8 cellular contexts compared by ENCODE assay signal in the genomic region with DNA sequence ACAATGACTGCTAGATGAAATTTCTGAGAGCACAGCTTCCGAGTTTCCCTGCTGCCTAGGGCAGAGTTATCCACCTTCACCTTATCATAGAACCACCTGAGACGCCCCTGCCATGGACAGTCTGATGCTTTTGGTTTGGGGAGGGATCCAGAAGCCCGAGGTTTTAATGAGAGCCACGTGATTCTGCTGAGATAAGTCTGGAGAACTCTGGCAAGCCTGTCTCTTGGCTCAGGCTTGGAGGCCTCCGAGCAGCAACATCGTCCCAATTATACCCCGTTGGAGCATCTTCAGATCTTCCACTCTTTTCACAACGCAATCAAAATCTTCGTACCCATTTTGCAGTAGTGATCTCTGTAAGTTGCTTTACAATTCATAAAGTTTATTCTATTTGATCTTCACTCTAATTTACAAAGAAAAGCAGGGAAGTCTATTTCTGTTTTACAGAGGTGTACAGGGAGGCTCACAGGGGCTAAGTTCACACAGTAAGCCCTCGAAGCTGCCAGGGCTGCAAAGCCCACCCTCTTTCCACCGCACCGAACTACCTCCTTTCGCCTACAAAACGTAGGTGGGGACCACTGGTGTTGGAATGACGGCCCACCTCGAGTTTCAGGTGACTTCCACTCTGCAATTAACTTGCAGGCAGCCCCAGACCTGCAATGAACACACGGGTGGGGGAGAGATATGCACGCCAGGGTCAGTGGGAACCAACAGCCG. TPM values are rescaled to one million over a fixed set of nuclear protein-coding genes. Genes with fewer than 3 reads are reported as not detected.
DNase-seq lines count a peak whose midpoint lies in the region; ATAC-seq and TF ChIP-seq lines count a peak whose summit lies in the region.

No MANE protein-coding gene starts in this region.

- TF ChIP-seq EP300 in esophagus muscularis mucosa (IDR thresholded peaks at IDR 0.05) = no peak

- no peak overlapping the region for H3K27ac ChIP-seq in GM23338 (ENCODE audit: low read depth)
- peak overlapping the region; percentile 67; the same call in 1 of the 2 replicates for H3K27ac ChIP-seq in Panc1 (ENCODE audit: low read length)
- peak overlapping the region; percentile 86 to 95 (median 88) for H3K27ac ChIP-seq in esophagus muscularis mucosa (replicated peaks in 1 of 4)
- H3K27ac ChIP-seq in neuronal stem cell (replicated peaks; ENCODE audit: low read length) = peak overlapping the region; percentile 91

- H3K9ac ChIP-seq in neuronal stem cell (ENCODE audit: low read depth, low read length, poor library complexity) = peak overlapping the region; percentile 82

- H2AFZ ChIP-seq in GM23338 (peak overlapping the region; percentile 100), neuronal stem cell (ENCODE audit: low read length) (peak overlapping the region; percentile 99)

- peak overlapping the region; percentile 98 for H3K18ac ChIP-seq in neuronal stem cell (ENCODE audit: low read length)

- no peak overlapping the region for H3K23ac ChIP-seq in neuronal stem cell (ENCODE audit: low read depth, low read length, poor library complexity)

- no peak overlapping the region for H3K27ac Mint-ChIP-seq in GM23338

- peaks cover 59% of the 10 kb centered on the region for H3K27me3 Mint-ChIP-seq in GM23338 (ENCODE audit: insufficient read depth, low read depth, poor library complexity)

- intact Hi-C loops in Panc1 (cut with micrococcal nuclease; ENCODE audit: unreplicated experiment) (no loop called here), esophagus muscularis mucosa (cut with DNase I) (loop anchor here (10.0 kb wide), 1 partner anchor 463 kb away; no protein-coding TSS in a partner anchor)

- H3K9me3 Mint-ChIP-seq in GM23338 = peaks cover 9% of the 10 kb centered on the region; the same call in 2 of the 3 replicates

- H3K4me1 ChIP-seq in GM23338 (ENCODE audit: insufficient read depth) (peaks cover 7% of the 10 kb centered on the region; the same call in 1 of the 2 replicates), Panc1 (ENCODE audit: control insufficient read depth, insufficient read depth, low read length) (no peaks in the 10 kb centered on the region), esophagus muscularis mucosa (peaks cover 7 to 22% (median 17%) of the 10 kb centered on the region in 4 donors), neuronal stem cell (ENCODE audit: control insufficient read depth in 2 of 2, insufficient read depth in 1 of 2, low read depth in 1 of 2, low read length in 2 of 2) (peaks cover 3% of the 10 kb centered on the region in 2 donors)

- ATAC-seq in GM23338 = peak; percentile 12
- peak; percentile 17; the same call in 1 of the 2 replicates for ATAC-seq in Panc1
- no peak for ATAC-seq in GM18517 (IDR thresholded peaks at IDR 0.05; ENCODE audit: unreplicated experiment)
- ATAC-seq in GM18519 (IDR thresholded peaks at IDR 0.05; ENCODE audit: low FRiP score, unreplicated experiment) = no peak

- H3K9me3 ChIP-seq in Panc1 (ENCODE audit: control insufficient read depth, insufficient read depth, low read depth, low read length) (no peaks in the 10 kb centered on the region), esophagus muscularis mucosa (no peaks in the 10 kb centered on the region), neuronal stem cell (replicated peaks in 1 of 2; ENCODE audit: control insufficient read depth in 2 of 2, insufficient read depth in 1 of 2, low read depth in 1 of 2, low read length in 2 of 2) (peaks cover 3 to 7% of the 10 kb centered on the region in 2 donors)

- TF ChIP-seq POLR2A in esophagus muscularis mucosa (IDR thresholded peaks at IDR 0.05; ENCODE audit: low read depth) = no peak

- H2AK5ac ChIP-seq in neuronal stem cell (ENCODE audit: low read depth, low read length) = no peak overlapping the region

- H3K4me3 Mint-ChIP-seq in GM23338 = peak overlapping the region; percentile 93

- H3K9me2 ChIP-seq in GM23338 (ENCODE audit: insufficient read depth) = no peaks in the 10 kb centered on the region

- H3K79me2 ChIP-seq in GM23338 (replicated peaks; ENCODE audit: insufficient read depth) = no peaks in the 10 kb centered on the region

- H3K27me3 ChIP-seq in GM23338 (ENCODE audit: insufficient read depth) (peaks cover 77% of the 10 kb centered on the region), Panc1 (ENCODE audit: control insufficient read depth, insufficient read depth, low read length) (no peaks in the 10 kb centered on the region), esophagus muscularis mucosa (no peaks in the 10 kb centered on the region), neuronal stem cell (ENCODE audit: control insufficient read depth in 3 of 3, insufficient read depth in 3 of 3, low read depth in 1 of 3, low read length in 3 of 3) (no peaks in the 10 kb centered on the region)

- CTCF ChIA-PET in Panc1 (lab: Charles Lee) = no interaction called here

- WGBS in esophagus muscularis mucosa = 24% methylated on average over 19 of the region's 19 CpGs
- no CpG with 5 or more reads among the region's 19 CpGs for WGBS in neuronal stem cell (ENCODE audit: extremely low coverage in 2 of 2, insufficient read length in 2 of 2, insufficient replicate concordance in 1 of 2), 2 donors

- peak overlapping the region; percentile 57 for H3K14ac ChIP-seq in neuronal stem cell (ENCODE audit: low read length)

- TF ChIP-seq CTCF in GM23338 (conservative IDR thresholded peaks at IDR 0.05; ENCODE audit: low read depth in 2 of 2) (no peak), Panc1 (IDR thresholded peaks at IDR 0.05) (no peak), esophagus muscularis mucosa (IDR thresholded peaks at IDR 0.05) (no peak)

- peak overlapping the region; percentile 77 for H3K4me3 ChIP-seq in GM23338
- H3K4me3 ChIP-seq in Panc1 (ENCODE audit: low read depth in 2 of 2, low read length in 2 of 2) = peak overlapping the region; percentile 75 to 90
- H3K4me3 ChIP-seq in esophagus muscularis mucosa = peak overlapping the region; percentile 73 to 89 (median 82)
- H3K4me3 ChIP-seq in neuronal stem cell (ENCODE audit: low read length in 2 of 2) = peak overlapping the region; percentile 77 to 94

- H4K8ac ChIP-seq in neuronal stem cell (ENCODE audit: low read depth, low read length) = peak overlapping the region; percentile 78

- no peak overlapping the region for H4K91ac ChIP-seq in neuronal stem cell (ENCODE audit: low read depth, low read length, poor library complexity)

- POLR2A ChIA-PET in Panc1 (lab: Charles Lee) = no interaction called here

- H2BK5ac ChIP-seq in neuronal stem cell (ENCODE audit: low read length) = no peak overlapping the region

- H3K4me1 Mint-ChIP-seq in GM23338 = peaks cover 7% of the 10 kb centered on the region; the same call in 2 of the 3 replicates

- H3K36me3 ChIP-seq in GM23338 (ENCODE audit: insufficient read depth) (no peaks in the 10 kb centered on the region), Panc1 (ENCODE audit: control insufficient read depth, insufficient read depth, low read length) (no peaks in the 10 kb centered on the region), esophagus muscularis mucosa (no peaks in the 10 kb centered on the region), neuronal stem cell (replicated peaks in 1 of 2; ENCODE audit: control insufficient read depth in 2 of 2, insufficient read depth in 2 of 2, low read length in 2 of 2) (no peaks in the 10 kb centered on the region)

- no peaks in the 10 kb centered on the region for H3K79me1 ChIP-seq in neuronal stem cell (ENCODE audit: low read depth, low read length)

- H3K4me2 ChIP-seq in GM23338 (peak overlapping the region; percentile 93), neuronal stem cell (ENCODE audit: insufficient read depth, low read length, poor library complexity, severe bottlenecking) (peak overlapping the region; percentile 71)

- no peaks in the 10 kb centered on the region for H3K36me3 Mint-ChIP-seq in GM23338 (ENCODE audit: low read depth)

- DNase-seq in GM23338 (ENCODE audit: low spot score) (peak; percentile 8), Panc1 (ENCODE audit: low read depth, low spot score) (no peak), esophagus muscularis mucosa (ENCODE audit: extremely low spot score) (no peak), neuronal stem cell (ENCODE audit: low spot score) (no peak), T1000 (lab: John Stamatoyannopoulos, UW) (no peak)
- DNase-seq in effector CD8-positive, alpha-beta T cell (lab: John Stamatoyannopoulos, UW) = no peak

- in situ Hi-C loops in Panc1 (cut with HindIII; ENCODE audit: low pct_unique_long_range_greater_than_20kb, low sequenced_read_pairs) = no loop called here

- no TSS peak for BruUV-seq in Panc1 (replicated peaks; lab: Mats Ljungman, UMichigan)

- H2BK15ac ChIP-seq in neuronal stem cell (ENCODE audit: low read length) = peak overlapping the region; percentile 23

- no peak overlapping the region for H2BK12ac ChIP-seq in neuronal stem cell (ENCODE audit: low read length)

- H2BK120ac ChIP-seq in neuronal stem cell (ENCODE audit: low read depth, low read length) = peak overlapping the region; percentile 38

- 0 out of 2 replicates have a peak, but pooled peaks cover 7% of the 10 kb centered on the region for H3F3A ChIP-seq in GM23338 (replicated peaks; ENCODE audit: low read depth)

- H3K4ac ChIP-seq in neuronal stem cell (ENCODE audit: low read length) = no peak overlapping the region

- no peaks in the 10 kb centered on the region for H4K20me1 ChIP-seq in GM23338 (replicated peaks; ENCODE audit: insufficient read depth)

TF ChIP-seq in GM23338, 12 proteins besides CTCF, POLR2A, EP300 and RAD21 (continues in another document):
- TF ChIP-seq STAT1 (IDR thresholded peaks at IDR 0.05; ENCODE audit: unreplicated experiment) = no peak

RNA-seq across cellular contexts. Expression of a gene that starts 0.5 kb away (rescaled TPM):
- 0.54 and 0.66 TPM in 2 replicates for total RNA-seq in GM23338 (2014; rRNA removed; shearing (Covaris generic))
- polyA plus RNA-seq in GM23338 (2016; fragmentation: Nextera tagmentation; extraction: Ambion mirVana) = 0.11 and 0.17 TPM in 2 replicates
- total RNA-seq in Panc1 (2021; ENCODE audit: unreplicated experiment) (2.3 TPM), esophagus muscularis mucosa (1 to 10 TPM in 2 of 4 donors, under 1 TPM in 2; 0.83 to 1.6 (median 1.2) TPM)
- 2.4 TPM for polyA plus RNA-seq in Panc1 (2012; ENCODE audit: insufficient read length)
- polyA plus RNA-seq in neuronal stem cell (2013, experiment 1 of 2) = 6.4 TPM
- 7.0 TPM for polyA plus RNA-seq in neuronal stem cell (2013, experiment 2 of 2)

Comparison
In these comparisons a context has a peak if more than half of its experiments do, and no peak if none do; other contexts are left out.
1. ATAC-seq: peak in GM23338 (single experiment) and Panc1 (single experiment); none in GM18517 (single experiment) and GM18519 (single experiment).
2. Peak in every context shown above with its lines, with median percentiles within 50 percentile points of each other: H3K4me3 ChIP-seq.